9 cellular contexts compared by ENCODE assay signal in genomic region chr7:130900471-130901076, GRCh38.
A peak's percentile ranks its signal among the peaks of the same experiment; 100 is the strongest.
DNase-seq lines count a peak whose midpoint lies in the region; ATAC-seq and TF ChIP-seq lines count a peak whose summit lies in the region.
"Had no signal": no experiment of that assay in that cellular context is flagged by ENCODE, and none has a peak within 500 bp of the region (broad histone marks: within the 10 kb centered on the region; RNA-seq: fewer than 3 reads in every experiment).

No MANE protein-coding gene starts in this region.

- no peak for TF ChIP-seq CTCF in liver (IDR thresholded peaks at IDR 0.05; ENCODE audit: low read depth, low read length, missing input control)

- no peak for ATAC-seq in activated T-cell treated with anti-CD3 and anti-CD28 coated beads, Interleukin-2, amount 50 U/mL, for 4 hours
- no peak for ATAC-seq in HG03045 (IDR thresholded peaks at IDR 0.05; ENCODE audit: unreplicated experiment)

- H3K4me3 Mint-ChIP-seq in activated T-cell treated with anti-CD3 and anti-CD28 coated beads, Interleukin-2, amount 50 U/mL, for 24 hours = no peak overlapping the region
- H3K4me3 Mint-ChIP-seq in activated T-cell treated with anti-CD3 and anti-CD28 coated beads, Interleukin-2, amount 50 U/mL, for 4 hours = no peak overlapping the region
- H3K4me3 Mint-ChIP-seq in activated naive CD8-positive, alpha-beta T cell treated with anti-CD3 and anti-CD28 coated beads for 36 hours = no peak overlapping the region

- H3K36me3 ChIP-seq in liver (ENCODE audit: control insufficient read depth in 4 of 4, insufficient read depth in 3 of 4, low read depth in 1 of 4, low read length in 3 of 4) = peaks cover 0 to 7% (median 2%) of the 10 kb centered on the region in 4 donors

- no peak for TF ChIP-seq RAD21 in liver (IDR thresholded peaks at IDR 0.05)

- no peaks in the 10 kb centered on the region for H3K9me3 Mint-ChIP-seq in activated T-cell treated with anti-CD3 and anti-CD28 coated beads, Interleukin-2, amount 50 U/mL, for 24 hours
- no peaks in the 10 kb centered on the region for H3K9me3 Mint-ChIP-seq in activated T-cell treated with anti-CD3 and anti-CD28 coated beads, Interleukin-2, amount 50 U/mL, for 4 hours
- no peaks in the 10 kb centered on the region for H3K9me3 Mint-ChIP-seq in activated naive CD8-positive, alpha-beta T cell treated with anti-CD3 and anti-CD28 coated beads for 36 hours

- no peak for DNase-seq in activated T-cell treated with anti-CD3 and anti-CD28 coated beads, Interleukin-2, amount 50 U/mL, for 24 hours
- DNase-seq in activated T-cell treated with anti-CD3 and anti-CD28 coated beads, Interleukin-2, amount 50 U/mL, for 4 hours = no peak
- no peak for DNase-seq in activated naive CD8-positive, alpha-beta T cell treated with anti-CD3 and anti-CD28 coated beads for 36 hours
- DNase-seq in Ammon's horn (ENCODE audit: low spot score) = no peak
- DNase-seq in AML-193 (lab: John Stamatoyannopoulos, UW) = no peak
- DNase-seq: NCI-H1105 had no signal

- peaks cover 100% of the 10 kb centered on the region for H3K4me1 Mint-ChIP-seq in activated T-cell treated with anti-CD3 and anti-CD28 coated beads, Interleukin-2, amount 50 U/mL, for 24 hours (ENCODE audit: low read depth)
- H3K4me1 Mint-ChIP-seq in activated T-cell treated with anti-CD3 and anti-CD28 coated beads, Interleukin-2, amount 50 U/mL, for 4 hours (ENCODE audit: low read depth) = peaks cover 98% of the 10 kb centered on the region
- H3K4me1 Mint-ChIP-seq in activated naive CD8-positive, alpha-beta T cell treated with anti-CD3 and anti-CD28 coated beads for 36 hours = peaks cover 88% of the 10 kb centered on the region

- 71% methylated on average over 5 of the region's 5 CpGs for WGBS in liver

- H3K4me1 ChIP-seq in liver (ENCODE audit: control insufficient read depth in 4 of 4, insufficient read depth in 4 of 4, low read length in 3 of 4) = peaks cover 17 to 59% (median 49%) of the 10 kb centered on the region in 4 donors

- peak overlapping the region; percentile 81 to 88 for H3K27ac ChIP-seq in liver (ENCODE audit: low read depth in 1 of 2, low read length in 2 of 2)
- H3K27ac ChIP-seq in temporal lobe (ENCODE audit: low read depth, low read length) = peak overlapping the region; percentile 25

- H3K36me3 Mint-ChIP-seq in activated T-cell treated with anti-CD3 and anti-CD28 coated beads, Interleukin-2, amount 50 U/mL, for 24 hours (ENCODE audit: low read depth) = peaks cover 100% of the 10 kb centered on the region
- peaks cover 70% of the 10 kb centered on the region for H3K36me3 Mint-ChIP-seq in activated T-cell treated with anti-CD3 and anti-CD28 coated beads, Interleukin-2, amount 50 U/mL, for 4 hours (ENCODE audit: insufficient read depth)
- peaks cover 85% of the 10 kb centered on the region for H3K36me3 Mint-ChIP-seq in activated naive CD8-positive, alpha-beta T cell treated with anti-CD3 and anti-CD28 coated beads for 36 hours

- H3K27me3 Mint-ChIP-seq in activated T-cell treated with anti-CD3 and anti-CD28 coated beads, Interleukin-2, amount 50 U/mL, for 24 hours = no peaks in the 10 kb centered on the region
- H3K27me3 Mint-ChIP-seq in activated T-cell treated with anti-CD3 and anti-CD28 coated beads, Interleukin-2, amount 50 U/mL, for 4 hours (ENCODE audit: low read depth) = no peaks in the 10 kb centered on the region
- H3K27me3 Mint-ChIP-seq in activated naive CD8-positive, alpha-beta T cell treated with anti-CD3 and anti-CD28 coated beads for 36 hours = no peaks in the 10 kb centered on the region

- H3K27ac Mint-ChIP-seq in activated T-cell treated with anti-CD3 and anti-CD28 coated beads, Interleukin-2, amount 50 U/mL, for 24 hours = peak overlapping the region; percentile 94
- H3K27ac Mint-ChIP-seq in activated naive CD8-positive, alpha-beta T cell treated with anti-CD3 and anti-CD28 coated beads for 36 hours = peak overlapping the region; percentile 45

- no peak overlapping the region for H3K4me3 ChIP-seq in liver (ENCODE audit: low read depth in 1 of 3, low read length in 3 of 3)

- H3K9me3 ChIP-seq in liver (ENCODE audit: control insufficient read depth in 4 of 4, low read length in 3 of 4) = no peaks in the 10 kb centered on the region

- peak overlapping the region in 1 of 2 donors; percentile 51 for H3K9ac ChIP-seq in liver (ENCODE audit: low read depth in 1 of 2, low read length in 2 of 2)

- no peaks in the 10 kb centered on the region for H3K27me3 ChIP-seq in liver (ENCODE audit: control insufficient read depth in 4 of 4, insufficient read depth in 4 of 4, low read length in 3 of 4)

TF ChIP-seq in liver, 16 proteins besides CTCF, POLR2A, EP300 and RAD21:
- TF ChIP-seq EGR1 (IDR thresholded peaks at IDR 0.05; ENCODE audit: low read depth in 2 of 2) (no peak), GABPA (IDR thresholded peaks at IDR 0.05 in 1 of 2, conservative IDR thresholded peaks at IDR 0.05 in 1 of 2) (no peak), FOXA2 (IDR thresholded peaks at IDR 0.05) (no peak), RXRA (IDR thresholded peaks at IDR 0.05) (no peak), TAF1 (conservative IDR thresholded peaks at IDR 0.05) (no peak), HNF4A (conservative IDR thresholded peaks at IDR 0.05) (no peak), YY1 (IDR thresholded peaks at IDR 0.05) (no peak), FOXA1 (IDR thresholded peaks at IDR 0.05) (no peak), MAX (IDR thresholded peaks at IDR 0.05) (no peak), REST (IDR thresholded peaks at IDR 0.05) (no peak), NR2F2 (IDR thresholded peaks at IDR 0.05) (no peak), JUND (IDR thresholded peaks at IDR 0.05) (no peak), ATF3 (IDR thresholded peaks at IDR 0.05) (no peak), SP1 (IDR thresholded peaks at IDR 0.05) (no peak), HNF4G (IDR thresholded peaks at IDR 0.05) (no peak), ZBTB33 (IDR thresholded peaks at IDR 0.05) (no peak)
